In genomic region chr13:42071667-42072419, GRCh38 we compare ENCODE assay signal across 19 cellular contexts. TPM values are rescaled to one million over a fixed set of nuclear protein-coding genes. Genes with fewer than 3 reads are reported as not detected.
DNase-seq lines count a peak whose midpoint lies in the region; ATAC-seq, FAIRE-seq and TF ChIP-seq lines count a peak whose summit lies in the region.
"Had no signal": no experiment of that assay in that cellular context is flagged by ENCODE, and none has a peak within 500 bp of the region (broad histone marks: within the 10 kb centered on the region; RNA-seq: fewer than 3 reads in every experiment).

No MANE protein-coding gene starts in this region.

- H4K20me1 ChIP-seq in Loucy (ENCODE audit: insufficient read depth, low read length, poor library complexity, severe bottlenecking) = peaks cover 23% of the 10 kb centered on the region
- no peaks in the 10 kb centered on the region for H4K20me1 ChIP-seq in K562 (replicated peaks; ENCODE audit: control insufficient read depth, insufficient read depth, low read length)

- H3K9me2 ChIP-seq in Loucy (replicated peaks; ENCODE audit: low read depth, low read length) = no peaks in the 10 kb centered on the region

- H3K36me3 Mint-ChIP-seq in naive thymus-derived CD8-positive, alpha-beta T cell = peaks cover 0 to 3% (median 0%) of the 10 kb centered on the region in 3 donors

- CTCF ChIA-PET in K562 (lab: Yijun Ruan, JAX; ENCODE audit: low intra/inter-chr PET ratio) = no interaction called here

- no peaks in the 10 kb centered on the region for H3K27me3 Mint-ChIP-seq in naive thymus-derived CD8-positive, alpha-beta T cell
- H3K27me3 Mint-ChIP-seq: activated CD4-positive, alpha-beta memory T cell treated with anti-CD3 and anti-CD28 coated beads for 36 hours; central memory CD8-positive, alpha-beta T cell; stimulated activated naive B cell treated with anti-CD40 and anti-IgM and Interleukin-4, amounts not matched to agents 10 μg/mL and 1 μg/mL and 100 μg/mL, for 72 hours had no signal

- H3F3A ChIP-seq in Loucy (ENCODE audit: low read depth) = peaks cover 13% of the 10 kb centered on the region

- H3K9me3 ChIP-seq in Loucy (ENCODE audit: insufficient read depth, low read depth, low read length) = no peaks in the 10 kb centered on the region
- H3K9me3 ChIP-seq in K562 (replicated peaks; ENCODE audit: control insufficient read depth, insufficient read depth, low read depth, low read length) = no peaks in the 10 kb centered on the region
- H3K9me3 ChIP-seq: MG63, thyroid gland had no signal

- H3K36me3 ChIP-seq in Loucy (ENCODE audit: insufficient read depth, low read length) (0 out of 2 replicates have a peak, but pooled peaks cover 3% of the 10 kb centered on the region), K562 (ENCODE audit: control insufficient read depth, insufficient read depth, low read length) (no peaks in the 10 kb centered on the region; the same call in 2 of the 3 replicates)
- H3K36me3 ChIP-seq: MG63, thyroid gland had no signal

- TF ChIP-seq EP300 in K562 (IDR thresholded peaks at IDR 0.05; ENCODE audit: low read length) = 0 out of 2 replicates have a peak, but pooled peaks have one; percentile 4

- H2AFZ ChIP-seq in Loucy (ENCODE audit: low read length) (no peak overlapping the region), K562 (ENCODE audit: low read depth, low read length) (no peak overlapping the region)

- H3K9ac ChIP-seq in Loucy (ENCODE audit: low read depth, low read length, poor library complexity, severe bottlenecking) (no peak overlapping the region), K562 (ENCODE audit: insufficient read depth in 1 of 2, low read depth in 2 of 2, low read length in 2 of 2) (no peak overlapping the region)

- no peaks in the 10 kb centered on the region for H3K9me1 ChIP-seq in K562 (ENCODE audit: control insufficient read depth, insufficient read depth, low read length)

- TF ChIP-seq CTCF in Loucy (conservative IDR thresholded peaks at IDR 0.05; ENCODE audit: low read length) = no peak
- TF ChIP-seq CTCF in K562 (IDR thresholded peaks at IDR 0.05 in 2 of 3, conservative IDR thresholded peaks at IDR 0.05 in 1 of 3; ENCODE audit: insufficient read depth in 2 of 3, low read depth in 1 of 3, low read length in 3 of 3) = no peak
- no peak for TF ChIP-seq CTCF in GM13976 (IDR thresholded peaks at IDR 0.05; ENCODE audit: borderline replicate concordance, control extremely low read depth, extremely low read depth, insufficient read depth, missing control alignments)

- H3K4me3 Mint-ChIP-seq in naive thymus-derived CD8-positive, alpha-beta T cell = peak overlapping the region in 7 of 10 donors; percentile 0 to 67 (median 30)
- H3K4me3 Mint-ChIP-seq: activated CD4-positive, alpha-beta memory T cell treated with anti-CD3 and anti-CD28 coated beads for 36 hours; central memory CD8-positive, alpha-beta T cell; neural crest cell; stimulated activated naive B cell treated with anti-CD40 and anti-IgM and Interleukin-4, amounts not matched to agents 10 μg/mL and 1 μg/mL and 100 μg/mL, for 72 hours had no signal

- ATAC-seq in K562 = peak; percentile 47; the same call in 1 of the 3 replicates
- peak; percentile 50 to 61 for ATAC-seq in naive thymus-derived CD8-positive, alpha-beta T cell
- ATAC-seq in esophagus mucosa = no peak
- ATAC-seq: Panc1; stimulated activated naive B cell treated with anti-CD40 and anti-IgM and Interleukin-4, amounts not matched to agents 10 μg/mL and 1 μg/mL and 100 μg/mL, for 72 hours had no signal

- no TSS peak for BruUV-seq in K562 (replicated peaks; lab: Mats Ljungman, UMichigan)

- POLR2A ChIA-PET in K562 (lab: Yijun Ruan, JAX) = no interaction called here
- POLR2A ChIA-PET in naive thymus-derived CD8-positive, alpha-beta T cell (lab: Charles Lee) = no interaction called here

- no peaks in the 10 kb centered on the region for H3K27me3 ChIP-seq in Loucy (ENCODE audit: insufficient read depth, low read length, poor library complexity, severe bottlenecking)
- no peaks in the 10 kb centered on the region for H3K27me3 ChIP-seq in K562 (ENCODE audit: control insufficient read depth in 2 of 2, insufficient read depth in 2 of 2, low read length in 2 of 2)
- H3K27me3 ChIP-seq: MG63, thyroid gland had no signal

- TF ChIP-seq RAD21 in K562 (CRISPR knock-in tag; conservative IDR thresholded peaks at IDR 0.05 in 1 of 2, IDR thresholded peaks at IDR 0.05 in 1 of 2) = no peak

- H3K4me1 Mint-ChIP-seq in naive thymus-derived CD8-positive, alpha-beta T cell = peaks cover 9 to 30% (median 23%) of the 10 kb centered on the region in 4 donors
- H3K4me1 Mint-ChIP-seq: central memory CD8-positive, alpha-beta T cell; neural crest cell had no signal

- DNase-seq in ELF-1 (ENCODE audit: low read depth, low spot score) = peak; percentile 3
- peak in 3 of 4 experiments; percentile 10 to 14 (median 12) for DNase-seq in K562 (ENCODE audit: extremely low read depth in 1 of 4, low spot score in 3 of 4)
- peak in 1 of 10 donors; percentile 6 for DNase-seq in naive thymus-derived CD8-positive, alpha-beta T cell
- DNase-seq in NCI-H1930 (lab: John Stamatoyannopoulos, UW) = no peak
- DNase-seq in GM13976 (ENCODE audit: low spot score) = no peak
- DNase-seq: activated CD4-positive, alpha-beta memory T cell treated with anti-CD3 and anti-CD28 coated beads for 36 hours; AML-193; effector memory CD4-positive, alpha-beta T cell; hippocampal formation; MG63; NCI-H748 treated with DMSO at 0.1 percent for 48 hours; stimulated activated naive B cell treated with anti-CD40 and anti-IgM and Interleukin-4, amounts not matched to agents 10 μg/mL and 1 μg/mL and 100 μg/mL, for 72 hours; thyroid gland had no signal

- H3K9me3 Mint-ChIP-seq in naive thymus-derived CD8-positive, alpha-beta T cell = no peaks in the 10 kb centered on the region
- H3K9me3 Mint-ChIP-seq: activated CD4-positive, alpha-beta memory T cell treated with anti-CD3 and anti-CD28 coated beads for 36 hours; central memory CD8-positive, alpha-beta T cell; neural crest cell; stimulated activated naive B cell treated with anti-CD40 and anti-IgM and Interleukin-4, amounts not matched to agents 10 μg/mL and 1 μg/mL and 100 μg/mL, for 72 hours had no signal

- H3K27ac ChIP-seq in K562 (ENCODE audit: extremely low read depth, low read depth, low read length) = no peak overlapping the region
- H3K27ac ChIP-seq: thyroid gland had no signal

- H3K4me1 ChIP-seq in Loucy (ENCODE audit: insufficient read depth, low read length, poor library complexity, severe bottlenecking) (peaks cover 26% of the 10 kb centered on the region), K562 (replicated peaks in 1 of 2; ENCODE audit: control insufficient read depth in 2 of 2, insufficient read depth in 2 of 2, low read length in 2 of 2) (peaks cover 0 to 6% of the 10 kb centered on the region in 2 experiments; a peak in 1 of 5 replicates)
- H3K4me1 ChIP-seq: thyroid gland had no signal

- intact Hi-C loops in K562 (cut with micrococcal nuclease) = no loop called here

- no peak for TF ChIP-seq POLR2A in K562 (conservative IDR thresholded peaks at IDR 0.05)

- H3K4me3 ChIP-seq in Loucy (ENCODE audit: low read length, poor library complexity, severe bottlenecking) = peak overlapping the region; percentile 62
- no peak overlapping the region for H3K4me3 ChIP-seq in K562
- H3K4me3 ChIP-seq: MG63, thyroid gland had no signal

- FAIRE-seq in K562 (lab: Jason Lieb, UNC) = peak; percentile 15
- FAIRE-seq: H54 had no signal

- WGBS in K562 (ENCODE audit: insufficient coverage, low coverage, missing lambda C conversion rate) = 38% methylated on average over 12 of the region's 12 CpGs

- in situ Hi-C loops in K562 (cut with MboI) (no loop called here), GM13976 (cut with MboI; ENCODE audit: low sequenced_read_pairs, unreplicated experiment) (no loop called here)

- no peaks in the 10 kb centered on the region for H3K79me2 ChIP-seq in Loucy (ENCODE audit: insufficient read depth, low read length)
- H3K79me2 ChIP-seq in K562 (ENCODE audit: control insufficient read depth, insufficient read depth, low read length) = no peaks in the 10 kb centered on the region

- peak overlapping the region in 8 of 10 donors; percentile 7 to 78 (median 68) for H3K27ac Mint-ChIP-seq in naive thymus-derived CD8-positive, alpha-beta T cell
- H3K27ac Mint-ChIP-seq: activated CD4-positive, alpha-beta memory T cell treated with anti-CD3 and anti-CD28 coated beads for 36 hours; stimulated activated naive B cell treated with anti-CD40 and anti-IgM and Interleukin-4, amounts not matched to agents 10 μg/mL and 1 μg/mL and 100 μg/mL, for 72 hours had no signal

- peak overlapping the region; percentile 80 for H3K4me2 ChIP-seq in Loucy (ENCODE audit: low read depth, low read length, poor library complexity, severe bottlenecking)
- no peak overlapping the region for H3K4me2 ChIP-seq in K562 (ENCODE audit: insufficient read depth, low read length)

TF ChIP-seq in K562, 482 proteins besides CTCF, POLR2A, EP300 and RAD21 (continues in another document):
- TF ChIP-seq KLF16 (IDR thresholded peaks at IDR 0.05) (0 out of 2 replicates have a peak, but pooled peaks have one; percentile 25), TAL1 (IDR thresholded peaks at IDR 0.05) (peak; percentile 37; the same call in 1 of the 2 replicates), TEAD4 (IDR thresholded peaks at IDR 0.05; ENCODE audit: low read length) (peak; percentile 63), TEAD4 (CRISPR knock-in tag; IDR thresholded peaks at IDR 0.05; ENCODE audit: borderline replicate concordance) (no peak), SMARCE1 (IDR thresholded peaks at IDR 0.05) (peak; percentile 52; the same call in 1 of the 2 replicates), FOSL1 (tag; conservative IDR thresholded peaks at IDR 0.05) (peak; percentile 56)

RNA-seq across cellular contexts. Expression of gene DGKH, which starts 23.4 kb away (rescaled TPM):
- 12.5 and 31.3 TPM in 2 replicates for total RNA-seq in K562 (2011; cell fraction: chromatin; rRNA removed; ENCODE audit: low replicate concordance)
- total RNA-seq in K562 (2011; cell fraction: nucleolus; rRNA removed) = 5.2 and 5.9 TPM in 2 replicates
- total RNA-seq in K562 (2011; cell fraction: nucleoplasm; rRNA removed) = 16.3 and 34.4 TPM in 2 replicates
- 2.0 TPM in 2 replicates for total RNA-seq in K562 (2014; rRNA removed)
- total RNA-seq in K562 (2014; rRNA removed; fragmentation: Illumina TruSeq; extraction: Trizol) = 4.4 and 5.7 TPM in 2 replicates
- total RNA-seq in K562 (2015; rRNA removed; fragmentation: Illumina TruSeq; extraction: Trizol) = 3.3 and 3.5 TPM in 2 replicates
- total RNA-seq in K562 (2021) = 3.9 and 4.1 TPM in 2 replicates
- 2.7 and 3.1 TPM in 2 replicates for polyA plus RNA-seq in K562 (2011; rRNA removed)
- 0.76 and 1.4 TPM in 2 replicates for polyA plus RNA-seq in K562 (2011; cell fraction: cytosol; rRNA removed)
- 3.7 and 4.1 TPM in 2 replicates for polyA plus RNA-seq in K562 (2011; cell fraction: nucleus; rRNA removed)
- 1.5 and 1.8 TPM in 2 replicates for polyA plus RNA-seq in K562 (2012)
- polyA plus RNA-seq in K562 (2014; fragmentation: Illumina TruSeq; extraction: Trizol) = 2.5 and 3.6 TPM in 2 replicates
- under 1 TPM; 0.38 to 0.77 TPM for polyA plus RNA-seq in K562 (2014; fragmentation: Nextera tagmentation; extraction: Ambion mirVana)
- 1.5 and 1.6 TPM in 2 replicates for polyA plus RNA-seq in K562 (2014; rRNA removed)
- polyA minus RNA-seq in K562 (2011; rRNA and poly(A)+ RNA removed) = 15.6 and 19.6 TPM in 2 replicates
- 3.5 and 3.6 TPM in 2 replicates for polyA minus RNA-seq in K562 (2011; cell fraction: cytosol; rRNA and poly(A)+ RNA removed)
- polyA minus RNA-seq in K562 (2011; cell fraction: nucleus; rRNA and poly(A)+ RNA removed) = 6.2 and 12.8 TPM in 2 replicates
- 1 to 10 TPM; 4.2 to 5.2 TPM for total RNA-seq in naive thymus-derived CD8-positive, alpha-beta T cell
- polyA plus RNA-seq in naive thymus-derived CD8-positive, alpha-beta T cell = 1 to 10 TPM; 1.3 to 1.5 (median 1.3) TPM
- 15.9 TPM for total RNA-seq in esophagus mucosa

Comparison
In these comparisons a context has a peak if more than half of its experiments do, and no peak if none do; other contexts are left out.
1. DNase-seq: peak in ELF-1 (single experiment) and K562 (3 of 4); none in NCI-H1930 (0 of 2) and GM13976 (single experiment).